In genomic region chr7:29487424-29487823, GRCh38 we compare ENCODE assay signal across 27 cellular contexts.
A peak's percentile ranks its signal among the peaks of the same experiment; 100 is the strongest.
DNase-seq lines count a peak whose midpoint lies in the region; ATAC-seq, FAIRE-seq and TF ChIP-seq lines count a peak whose summit lies in the region.
"Had no signal": no experiment of that assay in that cellular context is flagged by ENCODE, and none has a peak within 500 bp of the region (broad histone marks: within the 10 kb centered on the region; RNA-seq: fewer than 3 reads in every experiment).

No MANE protein-coding gene starts in this region.

- no peaks in the 10 kb centered on the region for H3K9me3 Mint-ChIP-seq in effector memory CD8-positive, alpha-beta T cell
- no peaks in the 10 kb centered on the region for H3K9me3 Mint-ChIP-seq in activated CD4-positive, alpha-beta T cell treated with anti-CD3 and anti-CD28 coated beads for 36 hours (ENCODE audit: low read depth)
- H3K9me3 Mint-ChIP-seq: memory B cell; naive thymus-derived CD8-positive, alpha-beta T cell; T-cell had no signal

- TF ChIP-seq POLR2A in HepG2 (IDR thresholded peaks at IDR 0.05; ENCODE audit: insufficient read depth in 1 of 2, low read depth in 2 of 2, low read length in 2 of 2) (no peak), right lobe of liver (IDR thresholded peaks at IDR 0.05) (no peak), thyroid gland (IDR thresholded peaks at IDR 0.05) (no peak), body of pancreas (IDR thresholded peaks at IDR 0.05) (no peak)

- H3K36me3 ChIP-seq in HepG2 (replicated peaks in 1 of 2; ENCODE audit: control insufficient read depth in 1 of 2, insufficient read depth in 2 of 2, low read length in 2 of 2) (peaks cover 0 to 1% of the 10 kb centered on the region in 2 experiments; a peak in 2 of 5 replicates), right lobe of liver (no peaks in the 10 kb centered on the region), trophoblast cell (ENCODE audit: control insufficient read depth in 1 of 2, insufficient read depth in 2 of 2, low read length in 2 of 2) (peaks cover 0 to 2% of the 10 kb centered on the region in 2 experiments), thyroid gland (no peaks in the 10 kb centered on the region), body of pancreas (replicated peaks in 1 of 2; ENCODE audit: insufficient read depth in 1 of 2, low read depth in 2 of 2) (no peaks in the 10 kb centered on the region)
- H3K36me3 ChIP-seq: cardiac muscle cell had no signal

- H3K4me3 ChIP-seq in HepG2 (replicated peaks in 1 of 3; ENCODE audit: insufficient read depth in 1 of 3, low read depth in 2 of 3, low read length in 3 of 3) (no peak overlapping the region), right lobe of liver (no peak overlapping the region), trophoblast cell (ENCODE audit: low read depth, low read length) (no peak overlapping the region), thyroid gland (replicated peaks in 1 of 3) (no peak overlapping the region), body of pancreas (no peak overlapping the region)
- H3K4me3 ChIP-seq: A549, cardiac muscle cell, GM23248 had no signal

- H3K4me2 ChIP-seq in HepG2 (ENCODE audit: low read depth, low read length) (no peak overlapping the region), trophoblast cell (ENCODE audit: low read length) (no peak overlapping the region)
- H3K4me2 ChIP-seq: A549, KMS-11 had no signal

- H4K20me1 ChIP-seq in HepG2 (ENCODE audit: insufficient read depth, low read length): no peaks in the 10 kb centered on the region

- peak overlapping the region; percentile 67 for H2BK12ac ChIP-seq in trophoblast cell (ENCODE audit: low read length)

- POLR2A ChIA-PET in HepG2 (lab: Yijun Ruan, JAX): no interaction called here
- POLR2A ChIA-PET in activated CD4-positive, alpha-beta T cell treated with anti-CD3 and anti-CD28 coated beads for 36 hours (lab: Charles Lee): no interaction called here

- H3K18ac ChIP-seq in trophoblast cell (ENCODE audit: low read length): peak overlapping the region; percentile 82

- H3K4me1 ChIP-seq in HepG2 (ENCODE audit: insufficient read depth, low read length) (peaks cover 74% of the 10 kb centered on the region), right lobe of liver (peaks cover 0 to 45% (median 19%) of the 10 kb centered on the region in 4 donors), trophoblast cell (ENCODE audit: control insufficient read depth in 1 of 2, insufficient read depth in 2 of 2, low read length in 2 of 2) (peaks cover 21 to 34% of the 10 kb centered on the region in 2 experiments), thyroid gland (peaks cover 0 to 8% of the 10 kb centered on the region in 2 donors), body of pancreas (peaks cover 34% of the 10 kb centered on the region)

- H3K36me3 Mint-ChIP-seq in effector memory CD8-positive, alpha-beta T cell (ENCODE audit: insufficient read depth): no peaks in the 10 kb centered on the region
- no peaks in the 10 kb centered on the region for H3K36me3 Mint-ChIP-seq in activated CD4-positive, alpha-beta T cell treated with anti-CD3 and anti-CD28 coated beads for 36 hours (ENCODE audit: low read depth)
- H3K36me3 Mint-ChIP-seq: memory B cell; naive thymus-derived CD8-positive, alpha-beta T cell; T-cell had no signal

- H4K12ac ChIP-seq in trophoblast cell (ENCODE audit: low read depth, low read length): no peak overlapping the region

- H3K27me3 Mint-ChIP-seq in effector memory CD8-positive, alpha-beta T cell: no peaks in the 10 kb centered on the region
- peaks cover 4% of the 10 kb centered on the region for H3K27me3 Mint-ChIP-seq in activated CD4-positive, alpha-beta T cell treated with anti-CD3 and anti-CD28 coated beads for 36 hours

- no peak for TF ChIP-seq RAD21 in HepG2 (CRISPR knock-in tag; IDR thresholded peaks at IDR 0.05)

- H3K4ac ChIP-seq in trophoblast cell (ENCODE audit: low read depth, low read length): peak overlapping the region; percentile 64

- H3K9ac ChIP-seq in HepG2 (ENCODE audit: insufficient read depth, low read depth, low read length) (peak overlapping the region; percentile 4; the same call in 1 of the 2 replicates), trophoblast cell (ENCODE audit: low read length) (no peak overlapping the region)
- H3K9ac ChIP-seq: GM23248, KMS-11 had no signal

- peak overlapping the region; percentile 50 for H4K8ac ChIP-seq in trophoblast cell (ENCODE audit: low read depth, low read length)

- peaks cover 16% of the 10 kb centered on the region for H3K79me1 ChIP-seq in trophoblast cell (ENCODE audit: low read length)

- H3K27ac ChIP-seq in HepG2 (ENCODE audit: extremely low read length, insufficient read depth, low read length): peak overlapping the region; percentile 31
- peak overlapping the region in 1 of 3 donors; percentile 33 for H3K27ac ChIP-seq in right lobe of liver
- H3K27ac ChIP-seq in trophoblast cell (ENCODE audit: low read depth, low read length): peak overlapping the region; percentile 6
- no peak overlapping the region for H3K27ac ChIP-seq in thyroid gland
- no peak overlapping the region for H3K27ac ChIP-seq in body of pancreas
- H3K27ac ChIP-seq: cardiac muscle cell, epithelial cell of prostate, GM23248, KMS-11 had no signal

- TF ChIP-seq EP300 in HepG2 (IDR thresholded peaks at IDR 0.05; ENCODE audit: low read depth in 2 of 2, low read length in 2 of 2) (no peak), HepG2 (CRISPR knock-in tag; IDR thresholded peaks at IDR 0.05; ENCODE audit: borderline replicate concordance) (no peak)

- H3K23ac ChIP-seq in trophoblast cell (ENCODE audit: low read length): no peak overlapping the region

- TF ChIP-seq CTCF in HepG2 (CRISPR knock-in tag; IDR thresholded peaks at IDR 0.05): no peak
- TF ChIP-seq CTCF in right lobe of liver (IDR thresholded peaks at IDR 0.05): no peak
- TF ChIP-seq CTCF in thyroid gland (IDR thresholded peaks at IDR 0.05): no peak
- TF ChIP-seq CTCF in body of pancreas (IDR thresholded peaks at IDR 0.05): no peak

- CTCF ChIA-PET in HepG2 (lab: Yijun Ruan, JAX; ENCODE audit: low intra/inter-chr PET ratio, low total read pairs): no interaction called here
- CTCF ChIA-PET in activated CD4-positive, alpha-beta T cell treated with anti-CD3 and anti-CD28 coated beads for 36 hours (lab: Charles Lee): no interaction called here

- peak overlapping the region; percentile 80 for H3K14ac ChIP-seq in trophoblast cell (ENCODE audit: low read length)

- BruUV-seq in HepG2 (replicated peaks; lab: Mats Ljungman, UMichigan): no TSS peak

- intact Hi-C loops in HepG2 (cut with micrococcal nuclease; ENCODE audit: unreplicated experiment): loop anchor here (5.0 kb wide), 1 partner anchor 75 kb away; the partner anchor contains the start of gene PRR15
- intact Hi-C loops in right lobe of liver (cut with DNase I): no loop called here
- intact Hi-C loops in activated CD4-positive, alpha-beta T cell treated with anti-CD3 and anti-CD28 coated beads for 36 hours (cut with DNase I, micrococcal nuclease): no loop called here
- intact Hi-C loops in thyroid gland (cut with DNase I): no loop called here
- intact Hi-C loops in body of pancreas (cut with DNase I): no loop called here

- no peak for DNase-seq in HepG2 (ENCODE audit: low spot score)
- no peak for DNase-seq in right lobe of liver
- DNase-seq in effector memory CD8-positive, alpha-beta T cell: no peak
- no peak for DNase-seq in trophoblast cell
- DNase-seq in activated CD4-positive, alpha-beta T cell treated with anti-CD3 and anti-CD28 coated beads for 36 hours: no peak
- no peak for DNase-seq in thyroid gland
- DNase-seq in CD1c-positive myeloid dendritic cell (ENCODE audit: extremely low spot score): no peak
- no peak for DNase-seq in body of pancreas
- DNase-seq: activated CD8-positive, alpha-beta memory T cell treated with anti-CD3 and anti-CD28 coated beads for 24 hours; activated T-cell treated with anti-CD3 and anti-CD28 coated beads, Interleukin-2, amount 50 U/mL, for 1 hour; DMS53; GM23248; naive thymus-derived CD8-positive, alpha-beta T cell; NCI-H1436 treated with DMSO at 0.1 percent for 48 hours; NCI-H524 treated with DMSO at 0.1 percent for 48 hours; stimulated activated CD4-positive, alpha-beta T cell treated with anti-CD3 and anti-CD28 coated beads, Interleukin-12 subunit alpha, Interleukin-12 subunit beta, amount 100 ng/mL, for 4 hours; stimulated activated CD4-positive, alpha-beta T cell treated with anti-CD3 and anti-CD28 coated beads, Interleukin-4, amount 100 ng/mL, for 4 hours; stimulated activated naive CD4-positive, alpha-beta T cell treated with Interleukin-2 at 50 U/mL for 16 hours; T-cell had no signal

- no peak for FAIRE-seq in HepG2 (lab: Jason Lieb, UNC)
- FAIRE-seq: A549, HTR-8/SVneo, RCC 7860 had no signal

- H2BK5ac ChIP-seq in trophoblast cell (ENCODE audit: low read depth, low read length, poor library complexity): peak overlapping the region; percentile 61

- in situ Hi-C loops in HepG2 (cut with HindIII; ENCODE audit: extremely low pct_ligation_motif_present, low pct_unique_long_range_greater_than_20kb): no loop called here

- ATAC-seq in HepG2: no peak
- ATAC-seq in right lobe of liver: no peak
- ATAC-seq in effector memory CD8-positive, alpha-beta T cell (replicated peaks): no peak
- ATAC-seq in activated CD4-positive, alpha-beta T cell treated with anti-CD3 and anti-CD28 coated beads for 36 hours: no peak
- no peak for ATAC-seq in body of pancreas
- ATAC-seq: A549; naive thymus-derived CD8-positive, alpha-beta T cell; T-cell had no signal

- WGBS in HepG2 (ENCODE audit: low lambda C conversion rate): 71% methylated on average over 2 of the region's 2 CpGs
- 43% methylated on average over 2 of the region's 2 CpGs for WGBS in right lobe of liver (ENCODE audit: insufficient coverage, low coverage, low lambda C conversion rate, missing lambda C conversion rate)
- WGBS in trophoblast cell (ENCODE audit: extremely low coverage, insufficient coverage, insufficient read length): no CpG with 5 or more reads among the region's 2 CpGs
- WGBS in thyroid gland, 2 donors: 56 to 57% methylated on average over 2 of the region's 2 CpGs
- WGBS in body of pancreas, 2 donors: 44 to 49% methylated on average over 2 of the region's 2 CpGs

- H3K4me1 Mint-ChIP-seq in effector memory CD8-positive, alpha-beta T cell (ENCODE audit: low read depth in 2 of 2): peaks cover 12 to 14% of the 10 kb centered on the region in 2 donors
- H3K4me1 Mint-ChIP-seq in activated CD4-positive, alpha-beta T cell treated with anti-CD3 and anti-CD28 coated beads for 36 hours: peaks cover 2% of the 10 kb centered on the region
- H3K4me1 Mint-ChIP-seq: B cell had no signal

- peak overlapping the region; percentile 45 to 71 for H3K27ac Mint-ChIP-seq in effector memory CD8-positive, alpha-beta T cell
- no peak overlapping the region for H3K27ac Mint-ChIP-seq in activated CD4-positive, alpha-beta T cell treated with anti-CD3 and anti-CD28 coated beads for 36 hours
- H3K27ac Mint-ChIP-seq: B cell, memory B cell, T-cell had no signal

- peak overlapping the region; percentile 88 for H2BK120ac ChIP-seq in trophoblast cell (ENCODE audit: insufficient read depth, low read length, poor library complexity)

- H3K27me3 ChIP-seq in HepG2 (ENCODE audit: control insufficient read depth in 1 of 2, insufficient read depth in 2 of 2, low read length in 2 of 2): no peaks in the 10 kb centered on the region
- H3K27me3 ChIP-seq in right lobe of liver: no peaks in the 10 kb centered on the region
- no peaks in the 10 kb centered on the region for H3K27me3 ChIP-seq in trophoblast cell (ENCODE audit: insufficient read depth, low read length)
- H3K27me3 ChIP-seq in thyroid gland: no peaks in the 10 kb centered on the region
- H3K27me3 ChIP-seq in body of pancreas: no peaks in the 10 kb centered on the region
- H3K27me3 ChIP-seq: cardiac muscle cell had no signal

- H3K9me3 ChIP-seq in HepG2 (ENCODE audit: low read length): no peaks in the 10 kb centered on the region
- H3K9me3 ChIP-seq in right lobe of liver: no peaks in the 10 kb centered on the region
- no peaks in the 10 kb centered on the region for H3K9me3 ChIP-seq in trophoblast cell (ENCODE audit: insufficient read depth, low read depth, low read length)
- no peaks in the 10 kb centered on the region for H3K9me3 ChIP-seq in thyroid gland
- no peaks in the 10 kb centered on the region for H3K9me3 ChIP-seq in body of pancreas
- H3K9me3 ChIP-seq: A549 had no signal

- H3K4me3 Mint-ChIP-seq in effector memory CD8-positive, alpha-beta T cell: no peak overlapping the region
- no peak overlapping the region for H3K4me3 Mint-ChIP-seq in activated CD4-positive, alpha-beta T cell treated with anti-CD3 and anti-CD28 coated beads for 36 hours
- H3K4me3 Mint-ChIP-seq: B cell, memory B cell, T-cell had no signal

- H2AK5ac ChIP-seq in trophoblast cell (ENCODE audit: low read length): peak overlapping the region; percentile 76

- peak overlapping the region; percentile 95 for H4K91ac ChIP-seq in trophoblast cell (ENCODE audit: low read depth, low read length)

- H2AFZ ChIP-seq in HepG2 (ENCODE audit: low read length): no peak overlapping the region
- H2AFZ ChIP-seq in trophoblast cell (ENCODE audit: insufficient read depth, low read length, poor library complexity): no peak overlapping the region
- H2AFZ ChIP-seq: GM23248 had no signal

- H3K79me2 ChIP-seq in HepG2 (ENCODE audit: insufficient read depth, low read length) (no peaks in the 10 kb centered on the region), trophoblast cell (ENCODE audit: control insufficient read depth, insufficient read depth, low read length, poor library complexity) (no peaks in the 10 kb centered on the region)

Comparison
In these comparisons a context has a peak if more than half of its experiments do, and no peak if none do; other contexts are left out.
1. H3K27ac ChIP-seq: peak in HepG2 (single experiment) and trophoblast cell (single experiment); none in thyroid gland (0 of 3) and body of pancreas (0 of 4).